12 cellular contexts compared by ENCODE assay signal in the genomic region with DNA sequence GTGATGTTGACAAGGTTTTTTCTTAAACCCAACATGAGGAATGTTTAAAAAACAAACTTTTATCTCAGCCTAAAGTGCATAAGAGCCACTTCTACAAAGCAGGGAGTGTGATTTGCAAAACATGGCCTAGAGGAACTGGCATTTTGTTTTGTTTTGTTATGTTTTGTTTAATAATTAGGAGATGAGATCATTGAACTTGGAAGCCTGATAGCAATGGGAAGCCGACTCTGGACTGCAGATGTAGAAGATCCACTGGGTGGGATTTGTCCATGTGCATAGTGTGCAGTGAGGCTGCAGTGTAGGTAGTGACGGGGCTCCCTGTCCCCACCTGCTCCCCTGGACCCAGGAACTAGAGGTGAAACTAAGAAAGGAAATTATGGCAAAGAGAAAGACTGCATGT. TPM values are rescaled to one million over a fixed set of nuclear protein-coding genes. Genes with fewer than 3 reads are reported as not detected.
DNase-seq lines count a peak whose midpoint lies in the region; ATAC-seq, FAIRE-seq and TF ChIP-seq lines count a peak whose summit lies in the region.
"Had no signal": no experiment of that assay in that cellular context is flagged by ENCODE, and none has a peak within 500 bp of the region (broad histone marks: within the 10 kb centered on the region; RNA-seq: fewer than 3 reads in every experiment).

No MANE protein-coding gene starts in this region.

- no peaks in the 10 kb centered on the region for H3K36me3 ChIP-seq in BJ (ENCODE audit: control insufficient read depth, insufficient read depth, low read length)
- no peaks in the 10 kb centered on the region for H3K36me3 ChIP-seq in RWPE2 (ENCODE audit: low read depth)
- no peaks in the 10 kb centered on the region for H3K36me3 ChIP-seq in pancreas
- H3K36me3 ChIP-seq in neural progenitor cell: no peaks in the 10 kb centered on the region

- H3K9ac ChIP-seq in neural progenitor cell: no peak overlapping the region

- no peak overlapping the region for H3K4me3 ChIP-seq in BJ (ENCODE audit: low read depth, low read length)
- no peak overlapping the region for H3K4me3 ChIP-seq in RWPE2 (ENCODE audit: severe bottlenecking)
- H3K4me3 ChIP-seq in pancreas: no peak overlapping the region
- no peak overlapping the region for H3K4me3 ChIP-seq in neural progenitor cell

- peak overlapping the region; percentile 37 for H3K27ac ChIP-seq in RWPE2 (ENCODE audit: poor library complexity, severe bottlenecking)
- peak overlapping the region in 1 of 4 donors; percentile 7 for H3K27ac ChIP-seq in pancreas
- no peak overlapping the region for H3K27ac ChIP-seq in neural progenitor cell
- H3K27ac ChIP-seq: HL-60 had no signal

- TF ChIP-seq CTCF in BJ (IDR thresholded peaks at IDR 0.05; ENCODE audit: insufficient read depth, low read depth, low read length): no peak
- TF ChIP-seq CTCF in RWPE2 (IDR thresholded peaks at IDR 0.05; ENCODE audit: poor library complexity, severe bottlenecking): no peak
- TF ChIP-seq CTCF in pancreas (IDR thresholded peaks at IDR 0.05): no peak
- no peak for TF ChIP-seq CTCF in neural progenitor cell (IDR thresholded peaks at IDR 0.05)

- H3K9me3 ChIP-seq in RWPE2 (ENCODE audit: severe bottlenecking) (no peaks in the 10 kb centered on the region), pancreas (no peaks in the 10 kb centered on the region), neural progenitor cell (ENCODE audit: low read depth) (no peaks in the 10 kb centered on the region)

- H3K79me2 ChIP-seq in neural progenitor cell (ENCODE audit: low read depth): no peaks in the 10 kb centered on the region

- H3K27me3 Mint-ChIP-seq in neural progenitor cell (ENCODE audit: insufficient read depth, low read depth): peaks cover 2% of the 10 kb centered on the region

- H3K36me3 Mint-ChIP-seq in neural progenitor cell: no peaks in the 10 kb centered on the region

- peak; percentile 27 for DNase-seq in BJ (ENCODE audit: low read depth)
- no peak for DNase-seq in RWPE2 (ENCODE audit: low spot score)
- DNase-seq in fibroblast of peridontal ligament (ENCODE audit: extremely low read depth): peak; percentile 58
- no peak for DNase-seq in pancreas
- no peak for DNase-seq in DMS79 (lab: John Stamatoyannopoulos, UW)
- no peak for DNase-seq in HTR-8/SVneo (ENCODE audit: insufficient read length, low spot score)
- no peak for DNase-seq in kidney tubule cell (ENCODE audit: low spot score)
- DNase-seq in neural progenitor cell (ENCODE audit: low spot score): no peak
- DNase-seq: AML-193, DMS79 treated with DMSO at 0.1 percent for 48 hours had no signal

- CTCF ChIA-PET in BJ (lab: Yijun Ruan, JAX): interaction anchor here (0.8 to 3.9 kb wide), 3 partner anchors 17 to 45 kb away, joined by 3 to 18 read pairs (median 3); a partner anchor contains a TSS

- peaks cover 3% of the 10 kb centered on the region for H3K27me3 ChIP-seq in BJ (ENCODE audit: control insufficient read depth, insufficient read depth, low read length)
- H3K27me3 ChIP-seq in RWPE2 (ENCODE audit: insufficient read depth, poor library complexity, severe bottlenecking): no peaks in the 10 kb centered on the region
- H3K27me3 ChIP-seq in pancreas: no peaks in the 10 kb centered on the region
- no peaks in the 10 kb centered on the region for H3K27me3 ChIP-seq in neural progenitor cell

- no peak overlapping the region for H3K27ac Mint-ChIP-seq in neural progenitor cell

- H3K4me2 ChIP-seq in neural progenitor cell: no peak overlapping the region

- H4K20me1 ChIP-seq in neural progenitor cell (ENCODE audit: low read depth): no peaks in the 10 kb centered on the region

- peaks cover 8% of the 10 kb centered on the region for H3K4me1 ChIP-seq in RWPE2 (ENCODE audit: insufficient read depth, poor library complexity, severe bottlenecking)
- H3K4me1 ChIP-seq in pancreas: peaks cover 0 to 3% (median 0%) of the 10 kb centered on the region in 3 donors
- peaks cover 4% of the 10 kb centered on the region for H3K4me1 ChIP-seq in neural progenitor cell

- H3K4me1 Mint-ChIP-seq in neural progenitor cell: peaks cover 31% of the 10 kb centered on the region

- ATAC-seq in RWPE2 (ENCODE audit: low read depth) (no peak), pancreas (peak; percentile 10 to 40 (median 23))

- 58 to 61% methylated on average over 2 of the region's 2 CpGs for WGBS in pancreas, 2 donors

- H3K9me3 Mint-ChIP-seq in neural progenitor cell: peaks cover 4% of the 10 kb centered on the region

- intact Hi-C loops in pancreas (cut with DNase I): no loop called here

- no peaks in the 10 kb centered on the region for H3F3A ChIP-seq in neural progenitor cell (ENCODE audit: low read depth)

- POLR2A ChIA-PET in BJ (lab: Charles Lee): no interaction called here

- FAIRE-seq in pancreas (lab: Jason Lieb, UNC) (no peak), HTR-8/SVneo (lab: Jason Lieb, UNC) (no peak)
- FAIRE-seq: urothelium cell line had no signal

- no peak overlapping the region for H2AFZ ChIP-seq in neural progenitor cell (replicated peaks)

- H3K4me3 Mint-ChIP-seq in neural progenitor cell: no peak overlapping the region

RNA-seq across cellular contexts. Expression of a gene that starts 17.7 kb away (rescaled TPM):
- 5.3 and 7.3 TPM in 2 replicates for polyA plus RNA-seq in BJ (2011; rRNA removed)
- 11.7 and 12.8 TPM in 2 replicates for polyA minus RNA-seq in BJ (2011; rRNA and poly(A)+ RNA removed)
- 10 to 100 TPM; 20.4 to 32.0 (median 25.3) TPM for total RNA-seq in pancreas
- polyA plus RNA-seq in pancreas: 10 to 100 TPM; 10.8 to 30.4 TPM
- total RNA-seq in neural progenitor cell (ENCODE audit: low replicate concordance): 44.2 and 59.6 TPM in 2 replicates

Comparison
In these comparisons a context has a peak if more than half of its experiments do, and no peak if none do; other contexts are left out.
1. DNase-seq: peak in BJ (single experiment) and fibroblast of peridontal ligament (single experiment); none in RWPE2 (single experiment), pancreas (0 of 6), DMS79 (single experiment), HTR-8/SVneo (single experiment), kidney tubule cell (single experiment) and neural progenitor cell (single experiment).